Comparison of ENCODE assay signal across 8 cellular contexts in the genomic region with DNA sequence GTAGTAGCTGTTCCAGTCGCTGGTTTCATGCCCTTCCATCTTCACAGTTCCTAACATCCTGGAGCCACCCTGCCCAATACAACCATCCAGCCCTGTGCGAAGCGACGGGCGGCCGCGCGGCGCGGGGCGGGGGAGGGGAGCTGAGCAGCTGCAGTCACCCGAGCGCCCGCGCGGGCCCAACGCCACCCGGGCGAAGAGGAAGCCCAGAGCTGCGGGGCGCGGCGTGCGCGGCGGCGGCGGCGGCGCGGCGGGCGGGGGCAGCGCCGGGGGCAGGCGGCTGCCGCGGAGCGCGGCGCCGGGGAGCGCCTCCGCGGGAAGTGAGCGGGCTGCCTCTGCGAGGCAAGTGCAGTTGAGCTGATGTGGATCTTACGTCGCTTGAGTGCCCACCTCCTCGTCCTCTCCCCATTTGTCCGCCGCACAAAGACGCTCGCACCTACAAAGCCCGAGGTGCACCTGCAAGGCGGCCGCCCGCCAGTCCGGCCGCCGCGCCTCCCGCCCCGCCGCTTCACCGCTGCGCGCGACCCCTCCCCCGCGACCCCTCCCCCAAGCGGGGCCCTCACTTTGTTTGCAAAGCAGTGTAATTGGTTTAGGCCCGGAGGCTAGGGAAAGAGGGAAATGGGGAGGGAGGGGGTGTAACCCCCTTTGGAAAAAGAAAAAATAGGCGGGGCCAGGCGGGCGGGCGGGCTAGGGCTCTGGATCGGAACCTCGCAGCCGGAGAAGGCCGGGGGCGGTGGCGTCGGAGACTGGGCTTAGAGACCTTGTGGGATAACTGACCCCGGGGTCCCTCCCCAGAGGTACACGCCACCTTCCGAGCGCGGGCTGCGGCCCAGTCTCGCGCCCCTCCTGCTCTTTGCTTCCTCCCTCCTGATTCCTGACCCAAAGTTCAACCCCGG. TPM values are rescaled to one million over a fixed set of nuclear protein-coding genes. Genes with fewer than 3 reads are reported as not detected.
A peak's percentile ranks its signal among the peaks of the same experiment; 100 is the strongest.
DNase-seq lines count a peak whose midpoint lies in the region; ATAC-seq and TF ChIP-seq lines count a peak whose summit lies in the region.

A gene (minus strand): TSS at position 334 of the 893 bp plus-strand sequence. CDS start 277 bp downstream, at position 57.
A gene with protein sequence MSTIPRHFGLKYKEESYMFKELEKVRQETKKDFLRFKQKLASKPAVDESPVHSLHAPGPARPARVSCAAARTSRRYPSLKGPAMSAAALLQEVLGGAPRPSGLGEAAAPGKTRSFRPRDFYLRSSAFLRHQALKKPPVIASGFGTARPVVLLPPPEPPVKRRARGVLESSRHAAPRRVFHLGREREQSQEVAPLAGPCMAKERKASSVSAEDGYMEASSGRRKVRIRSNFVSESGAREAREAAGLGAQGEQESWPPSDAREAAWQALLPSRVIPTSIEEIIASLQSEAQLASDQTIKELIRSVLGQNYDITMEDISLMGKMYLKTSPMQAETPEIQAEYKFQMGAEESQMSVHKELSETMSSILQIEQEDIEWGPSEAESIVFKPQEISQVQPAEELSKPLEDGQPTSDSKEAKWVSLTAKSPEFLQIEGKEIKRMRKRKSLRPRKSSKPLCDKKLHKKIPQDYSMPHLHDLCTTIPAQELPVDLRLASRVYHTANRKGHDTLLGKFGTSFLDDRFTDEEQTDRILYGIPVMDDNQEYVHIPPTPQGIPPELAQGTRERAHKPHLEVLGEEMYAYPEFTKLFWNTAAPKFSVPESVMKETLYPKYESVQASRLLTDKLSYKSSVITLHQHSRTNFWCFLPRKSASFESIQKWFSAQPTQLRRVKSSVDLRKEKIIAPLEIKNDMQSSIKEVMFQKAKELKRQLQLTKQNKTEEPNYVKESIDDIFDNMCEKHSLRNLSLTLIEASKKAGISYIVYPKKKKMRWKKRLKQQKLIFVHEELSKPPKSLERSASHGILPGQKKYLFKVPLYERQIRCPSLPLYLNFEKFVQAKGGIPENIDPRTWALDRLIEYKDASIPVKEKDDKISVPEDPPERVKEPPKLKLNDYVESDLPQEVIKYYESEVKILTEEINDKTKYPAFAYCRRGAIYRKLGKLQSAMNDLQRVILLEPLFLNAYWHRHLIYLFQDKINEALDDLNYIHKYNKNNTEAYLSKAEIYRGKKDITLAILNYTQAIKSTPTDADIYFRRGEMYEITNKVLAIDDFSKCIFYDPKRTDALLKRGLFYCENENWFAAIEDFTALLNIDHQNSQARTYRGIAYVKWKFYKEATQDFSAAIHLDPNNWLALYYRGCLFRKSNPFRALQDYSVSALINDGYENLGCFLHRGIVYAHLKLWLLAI (N-terminal part only) (plus strand): TSS at position 714 of the 893 bp plus-strand sequence. CDS start 26,436 bp downstream, outside the sequence.

- H3K4me1 Mint-ChIP-seq in T-helper 1 cell treated with Interleukin-12 subunit alpha and Interleukin-12 subunit beta and Interleukin-4 antibody, amounts not matched to agents 30 μg/mL and 1 μg/mL, for 36 hours (ENCODE audit: low read depth): peaks cover 9% of the 10 kb centered on the region

- peak within 1 kb of the TSS; percentile 96 for H3K27ac ChIP-seq in prostate gland

- no peaks in the 10 kb centered on the region for H3K4me1 ChIP-seq in prostate gland (replicated peaks)

- peak within 1 kb of the TSS; percentile 74 for H3K27ac Mint-ChIP-seq in T-helper 1 cell treated with Interleukin-12 subunit alpha and Interleukin-12 subunit beta and Interleukin-4 antibody, amounts not matched to agents 30 μg/mL and 1 μg/mL, for 36 hours

- H3K9me3 ChIP-seq in prostate gland: no peaks in the 10 kb centered on the region

- H3K36me3 ChIP-seq in prostate gland: no peaks in the 10 kb centered on the region

- TF ChIP-seq POLR2A in prostate gland (IDR thresholded peaks at IDR 0.05): peak; percentile 62

- H3K27me3 ChIP-seq in prostate gland (replicated peaks; ENCODE audit: insufficient read depth): no peaks in the 10 kb centered on the region

- WGBS in prostate gland: under 1% methylated on average over 68 of the region's 93 CpGs

- ATAC-seq in HG03139 (IDR thresholded peaks at IDR 0.05; ENCODE audit: unreplicated experiment): no peak

- H3K9me3 Mint-ChIP-seq in T-helper 1 cell treated with Interleukin-12 subunit alpha and Interleukin-12 subunit beta and Interleukin-4 antibody, amounts not matched to agents 30 μg/mL and 1 μg/mL, for 36 hours: peaks cover 5% of the 10 kb centered on the region

- H3K36me3 Mint-ChIP-seq in T-helper 1 cell treated with Interleukin-12 subunit alpha and Interleukin-12 subunit beta and Interleukin-4 antibody, amounts not matched to agents 30 μg/mL and 1 μg/mL, for 36 hours (ENCODE audit: low read depth): peaks cover 9% of the 10 kb centered on the region

- H3K4me3 Mint-ChIP-seq in T-helper 1 cell treated with Interleukin-12 subunit alpha and Interleukin-12 subunit beta and Interleukin-4 antibody, amounts not matched to agents 30 μg/mL and 1 μg/mL, for 36 hours: peak within 1 kb of the TSS; percentile 61

- TF ChIP-seq CTCF in WI38 (IDR thresholded peaks at IDR 0.05; ENCODE audit: low read depth, low read length) (no peak), prostate gland (IDR thresholded peaks at IDR 0.05) (no peak)

- H3K27me3 Mint-ChIP-seq in T-helper 1 cell treated with Interleukin-12 subunit alpha and Interleukin-12 subunit beta and Interleukin-4 antibody, amounts not matched to agents 30 μg/mL and 1 μg/mL, for 36 hours (ENCODE audit: low read depth): peaks cover 85% of the 10 kb centered on the region

- H3K4me3 ChIP-seq in WI38 (ENCODE audit: low read depth, low read length): peak within 1 kb of the TSS; percentile 63
- peak within 1 kb of the TSS; percentile 59 to 63 for H3K4me3 ChIP-seq in prostate gland

- no peak for DNase-seq in T-helper 1 cell
- peak; percentile 82 to 90 for DNase-seq in NCI-H187 (lab: John Stamatoyannopoulos, UW)
- peak; percentile 63 for DNase-seq in glomerular visceral epithelial cell (ENCODE audit: extremely low spot score)
- DNase-seq in prostate gland (ENCODE audit: low spot score): peak; percentile 85
- DNase-seq in stimulated activated CD4-positive, alpha-beta T cell treated with anti-CD3 and anti-CD28 coated beads, Interleukin-4, amount 100 ng/mL, for 4 hours: no peak

- intact Hi-C loops in prostate gland (cut with DNase I): no loop called here

RNA-seq across cellular contexts. Expression of the first gene that starts in this region (rescaled TPM):
- total RNA-seq in prostate gland: 100 to 1,000 TPM; 186 to 656 TPM

RNA-seq across cellular contexts. Expression of the second gene that starts in this region (rescaled TPM):
- total RNA-seq in prostate gland: 10 to 100 TPM; 88.2 to 89.8 TPM

Comparison
In these comparisons a context has a peak if more than half of its experiments do, and no peak if none do; other contexts are left out.
1. DNase-seq: peak in NCI-H187 (2 of 2), glomerular visceral epithelial cell (single experiment) and prostate gland (single experiment); none in T-helper 1 cell (0 of 5) and stimulated activated CD4-positive, alpha-beta T cell treated with anti-CD3 and anti-CD28 coated beads, Interleukin-4, amount 100 ng/mL, for 4 hours (0 of 2).